ENCODE assay signal across 1 cellular context in the genomic region with DNA sequence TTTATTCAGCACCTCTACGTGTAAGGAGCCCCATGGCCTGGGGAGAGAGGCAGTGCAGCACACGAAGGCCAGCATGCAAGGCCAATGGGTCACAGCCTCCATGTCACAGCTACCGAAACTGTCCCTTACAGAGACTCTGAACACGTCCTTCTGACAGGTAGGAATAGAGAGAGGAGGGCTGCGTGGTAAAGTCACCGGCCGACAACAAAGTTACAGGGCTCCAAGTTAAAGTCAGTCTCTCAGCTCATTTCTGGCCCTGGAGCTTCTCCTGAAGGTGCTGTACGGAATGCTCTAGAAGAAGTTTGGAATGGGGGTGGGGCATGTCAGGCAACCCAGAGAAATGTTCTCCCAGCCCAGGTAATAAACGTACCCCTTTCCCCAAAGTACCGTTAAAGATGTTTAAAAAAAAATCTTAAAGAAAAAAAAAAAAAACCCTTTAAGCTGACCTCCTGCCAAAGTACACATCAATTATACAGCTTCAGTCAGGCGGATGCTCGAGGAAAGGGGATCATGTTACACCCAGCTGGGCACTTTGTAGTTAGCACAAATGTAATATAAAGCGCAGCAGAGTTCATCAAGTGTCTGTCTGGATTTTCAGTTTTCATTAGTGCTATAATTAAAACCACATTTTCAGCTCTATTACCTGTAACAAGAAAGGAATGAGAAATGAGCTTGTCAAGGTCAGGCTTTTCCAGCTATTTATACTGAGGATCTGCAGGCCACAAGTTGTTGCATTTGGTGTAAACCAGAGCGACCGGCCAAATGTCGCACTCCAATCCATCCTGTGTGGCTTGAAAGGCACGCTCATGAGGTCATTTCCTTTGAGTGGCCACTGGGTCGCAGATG.
TF ChIP-seq lines count a peak whose summit lies in the region.

No MANE protein-coding gene starts in this region.

TF ChIP-seq in HepG2, 621 proteins besides CTCF, POLR2A, EP300 and RAD21 (continued from another document):
- TF ChIP-seq, protein P1, sequence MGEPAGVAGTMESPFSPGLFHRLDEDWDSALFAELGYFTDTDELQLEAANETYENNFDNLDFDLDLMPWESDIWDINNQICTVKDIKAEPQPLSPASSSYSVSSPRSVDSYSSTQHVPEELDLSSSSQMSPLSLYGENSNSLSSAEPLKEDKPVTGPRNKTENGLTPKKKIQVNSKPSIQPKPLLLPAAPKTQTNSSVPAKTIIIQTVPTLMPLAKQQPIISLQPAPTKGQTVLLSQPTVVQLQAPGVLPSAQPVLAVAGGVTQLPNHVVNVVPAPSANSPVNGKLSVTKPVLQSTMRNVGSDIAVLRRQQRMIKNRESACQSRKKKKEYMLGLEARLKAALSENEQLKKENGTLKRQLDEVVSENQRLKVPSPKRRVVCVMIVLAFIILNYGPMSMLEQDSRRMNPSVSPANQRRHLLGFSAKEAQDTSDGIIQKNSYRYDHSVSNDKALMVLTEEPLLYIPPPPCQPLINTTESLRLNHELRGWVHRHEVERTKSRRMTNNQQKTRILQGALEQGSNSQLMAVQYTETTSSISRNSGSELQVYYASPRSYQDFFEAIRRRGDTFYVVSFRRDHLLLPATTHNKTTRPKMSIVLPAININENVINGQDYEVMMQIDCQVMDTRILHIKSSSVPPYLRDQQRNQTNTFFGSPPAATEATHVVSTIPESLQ (CRISPR knock-in tag; conservative IDR thresholded peaks at IDR 0.05) = no peak
- TF ChIP-seq SIX4 (CRISPR knock-in tag; IDR thresholded peaks at IDR 0.05) = peak; percentile 92
- TF ChIP-seq HNRNPUL1 (IDR thresholded peaks at IDR 0.05; ENCODE audit: low read depth, low read length) = no peak
- TF ChIP-seq FOXK2 (IDR thresholded peaks at IDR 0.05) = no peak
- TF ChIP-seq ZNF383 (CRISPR knock-in tag; IDR thresholded peaks at IDR 0.05; ENCODE audit: borderline replicate concordance) = no peak
- TF ChIP-seq MEIS2 (CRISPR knock-in tag; IDR thresholded peaks at IDR 0.05) = no peak
- no peak for TF ChIP-seq NFIC (IDR thresholded peaks at IDR 0.05; ENCODE audit: low read length)
- 0 out of 2 replicates have a peak, but pooled peaks have one; percentile 15 for TF ChIP-seq TFE3 (CRISPR knock-in tag; IDR thresholded peaks at IDR 0.05)
- no peak for TF ChIP-seq HDAC1 (CRISPR knock-in tag; IDR thresholded peaks at IDR 0.05)
- no peak for TF ChIP-seq ELF4 (CRISPR knock-in tag; IDR thresholded peaks at IDR 0.05; ENCODE audit: borderline replicate concordance)
- TF ChIP-seq, protein P2, sequence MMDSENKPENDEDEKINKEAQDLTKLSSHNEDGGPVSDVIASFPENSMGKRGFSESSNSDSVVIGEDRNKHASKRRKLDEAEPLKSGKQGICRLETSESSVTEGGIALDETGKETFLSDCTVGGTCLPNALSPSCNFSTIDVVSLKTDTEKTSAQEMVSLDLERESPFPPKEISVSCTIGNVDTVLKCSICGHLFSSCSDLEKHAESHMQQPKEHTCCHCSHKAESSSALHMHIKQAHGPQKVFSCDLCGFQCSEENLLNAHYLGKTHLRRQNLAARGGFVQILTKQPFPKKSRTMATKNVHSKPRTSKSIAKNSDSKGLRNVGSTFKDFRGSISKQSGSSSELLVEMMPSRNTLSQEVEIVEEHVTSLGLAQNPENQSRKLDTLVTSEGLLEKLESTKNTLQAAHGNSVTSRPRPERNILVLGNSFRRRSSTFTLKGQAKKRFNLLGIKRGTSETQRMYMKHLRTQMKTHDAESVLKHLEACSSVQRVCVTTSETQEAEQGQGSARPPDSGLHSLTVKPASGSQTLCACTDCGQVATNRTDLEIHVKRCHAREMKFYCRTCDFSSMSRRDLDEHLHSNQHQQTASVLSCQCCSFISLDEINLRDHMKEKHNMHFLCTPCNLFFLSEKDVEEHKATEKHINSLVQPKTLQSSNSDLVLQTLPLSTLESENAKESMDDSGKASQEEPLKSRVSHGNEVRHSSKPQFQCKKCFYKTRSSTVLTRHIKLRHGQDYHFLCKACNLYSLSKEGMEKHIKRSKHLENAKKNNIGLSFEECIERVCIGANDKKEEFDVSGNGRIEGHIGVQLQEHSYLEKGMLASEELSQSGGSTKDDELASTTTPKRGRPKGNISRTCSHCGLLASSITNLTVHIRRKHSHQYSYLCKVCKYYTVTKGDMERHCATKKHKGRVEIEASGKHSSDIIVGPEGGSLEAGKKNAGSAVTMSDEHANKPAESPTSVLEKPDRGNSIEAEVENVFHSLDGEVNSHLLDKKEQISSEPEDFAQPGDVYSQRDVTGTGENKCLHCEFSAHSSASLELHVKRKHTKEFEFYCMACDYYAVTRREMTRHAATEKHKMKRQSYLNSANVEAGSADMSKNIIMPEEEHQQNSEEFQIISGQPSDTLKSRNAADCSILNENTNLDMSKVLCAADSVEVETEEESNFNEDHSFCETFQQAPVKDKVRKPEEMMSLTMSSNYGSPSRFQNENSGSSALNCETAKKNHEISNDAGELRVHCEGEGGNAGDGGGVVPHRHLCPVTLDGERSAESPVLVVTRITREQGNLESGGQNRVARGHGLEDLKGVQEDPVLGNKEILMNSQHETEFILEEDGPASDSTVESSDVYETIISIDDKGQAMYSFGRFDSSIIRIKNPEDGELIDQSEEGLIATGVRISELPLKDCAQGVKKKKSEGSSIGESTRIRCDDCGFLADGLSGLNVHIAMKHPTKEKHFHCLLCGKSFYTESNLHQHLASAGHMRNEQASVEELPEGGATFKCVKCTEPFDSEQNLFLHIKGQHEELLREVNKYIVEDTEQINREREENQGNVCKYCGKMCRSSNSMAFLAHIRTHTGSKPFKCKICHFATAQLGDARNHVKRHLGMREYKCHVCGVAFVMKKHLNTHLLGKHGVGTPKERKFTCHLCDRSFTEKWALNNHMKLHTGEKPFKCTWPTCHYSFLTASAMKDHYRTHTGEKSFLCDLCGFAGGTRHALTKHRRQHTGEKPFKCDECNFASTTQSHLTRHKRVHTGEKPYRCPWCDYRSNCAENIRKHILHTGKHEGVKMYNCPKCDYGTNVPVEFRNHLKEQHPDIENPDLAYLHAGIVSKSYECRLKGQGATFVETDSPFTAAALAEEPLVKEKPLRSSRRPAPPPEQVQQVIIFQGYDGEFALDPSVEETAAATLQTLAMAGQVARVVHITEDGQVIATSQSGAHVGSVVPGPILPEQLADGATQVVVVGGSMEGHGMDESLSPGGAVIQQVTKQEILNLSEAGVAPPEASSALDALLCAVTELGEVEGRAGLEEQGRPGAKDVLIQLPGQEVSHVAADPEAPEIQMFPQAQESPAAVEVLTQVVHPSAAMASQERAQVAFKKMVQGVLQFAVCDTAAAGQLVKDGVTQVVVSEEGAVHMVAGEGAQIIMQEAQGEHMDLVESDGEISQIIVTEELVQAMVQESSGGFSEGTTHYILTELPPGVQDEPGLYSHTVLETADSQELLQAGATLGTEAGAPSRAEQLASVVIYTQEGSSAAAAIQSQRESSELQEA (CRISPR knock-in tag; IDR thresholded peaks at IDR 0.05; ENCODE audit: not compliant biosample characterization) = no peak
- no peak for TF ChIP-seq ZNF747 (CRISPR knock-in tag; IDR thresholded peaks at IDR 0.05; ENCODE audit: borderline replicate concordance)
- no peak for TF ChIP-seq KLF13 (CRISPR knock-in tag; IDR thresholded peaks at IDR 0.05)
- TF ChIP-seq SYNCRIP (IDR thresholded peaks at IDR 0.05; ENCODE audit: insufficient read depth, low read depth, low read length) = no peak
- TF ChIP-seq, protein P3, sequence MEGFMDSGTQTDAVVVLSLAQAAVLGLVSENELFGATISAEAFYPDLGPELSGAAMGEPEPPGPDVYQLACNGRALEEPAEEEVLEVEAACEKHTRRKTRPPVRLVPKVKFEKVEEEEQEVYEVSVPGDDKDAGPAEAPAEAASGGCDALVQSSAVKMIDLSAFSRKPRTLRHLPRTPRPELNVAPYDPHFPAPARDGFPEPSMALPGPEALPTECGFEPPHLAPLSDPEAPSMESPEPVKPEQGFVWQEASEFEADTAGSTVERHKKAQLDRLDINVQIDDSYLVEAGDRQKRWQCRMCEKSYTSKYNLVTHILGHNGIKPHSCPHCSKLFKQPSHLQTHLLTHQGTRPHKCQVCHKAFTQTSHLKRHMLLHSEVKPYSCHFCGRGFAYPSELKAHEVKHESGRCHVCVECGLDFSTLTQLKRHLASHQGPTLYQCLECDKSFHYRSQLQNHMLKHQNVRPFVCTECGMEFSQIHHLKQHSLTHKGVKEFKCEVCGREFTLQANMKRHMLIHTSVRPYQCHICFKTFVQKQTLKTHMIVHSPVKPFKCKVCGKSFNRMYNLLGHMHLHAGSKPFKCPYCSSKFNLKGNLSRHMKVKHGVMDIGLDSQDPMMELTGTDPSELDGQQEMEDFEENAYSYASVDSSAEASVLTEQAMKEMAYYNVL (CRISPR knock-in tag; IDR thresholded peaks at IDR 0.05; ENCODE audit: borderline replicate concordance) = no peak
- no peak for TF ChIP-seq ZNF354B (CRISPR knock-in tag; IDR thresholded peaks at IDR 0.05)
- no peak for TF ChIP-seq ZC3H4 (CRISPR knock-in tag; IDR thresholded peaks at IDR 0.05; ENCODE audit: borderline replicate concordance)
- TF ChIP-seq ZNF430 (CRISPR knock-in tag; IDR thresholded peaks at IDR 0.05) = no peak
- TF ChIP-seq, protein P4, sequence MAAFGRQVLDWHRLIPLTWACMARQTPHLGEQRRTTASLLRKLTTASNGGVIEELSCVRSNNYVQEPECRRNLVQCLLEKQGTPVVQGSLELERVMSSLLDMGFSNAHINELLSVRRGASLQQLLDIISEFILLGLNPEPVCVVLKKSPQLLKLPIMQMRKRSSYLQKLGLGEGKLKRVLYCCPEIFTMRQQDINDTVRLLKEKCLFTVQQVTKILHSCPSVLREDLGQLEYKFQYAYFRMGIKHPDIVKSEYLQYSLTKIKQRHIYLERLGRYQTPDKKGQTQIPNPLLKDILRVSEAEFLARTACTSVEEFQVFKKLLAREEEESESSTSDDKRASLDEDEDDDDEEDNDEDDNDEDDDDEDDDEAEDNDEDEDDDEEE (CRISPR knock-in tag; IDR thresholded peaks at IDR 0.05) = no peak
- no peak for TF ChIP-seq CCDC6 (CRISPR knock-in tag; IDR thresholded peaks at IDR 0.05)
- TF ChIP-seq ZNF749 (CRISPR knock-in tag; IDR thresholded peaks at IDR 0.05; ENCODE audit: borderline replicate concordance) = no peak
- TF ChIP-seq NR2F6 (IDR thresholded peaks at IDR 0.05) = no peak
- no peak for TF ChIP-seq NR2F6 (CRISPR knock-in tag; IDR thresholded peaks at IDR 0.05)
